Comparison of ENCODE assay signal across 8 cellular contexts in the genomic region with DNA sequence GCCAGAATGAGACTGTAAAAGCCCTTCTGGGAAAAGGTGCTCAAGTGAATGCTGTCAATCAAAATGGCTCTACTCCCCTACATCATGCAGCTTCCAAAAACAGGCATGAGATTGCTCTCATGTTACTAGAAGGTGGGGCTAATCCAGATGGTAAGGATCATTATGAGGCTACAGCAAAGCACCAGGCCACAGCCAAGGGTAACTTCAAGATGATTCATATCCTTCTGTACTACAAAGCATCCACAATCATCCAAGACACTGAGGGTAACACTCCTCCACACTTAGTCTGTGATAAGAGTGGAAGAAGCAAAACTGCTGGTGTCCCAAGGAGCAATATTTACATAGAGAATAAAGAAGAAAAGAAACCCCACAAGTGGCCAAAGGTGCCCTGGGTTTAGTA. TPM values are rescaled to one million over a fixed set of nuclear protein-coding genes. Genes with fewer than 3 reads are reported as not detected.
A peak's percentile ranks its signal among the peaks of the same experiment; 100 is the strongest.
DNase-seq lines count a peak whose midpoint lies in the region; ATAC-seq and TF ChIP-seq lines count a peak whose summit lies in the region.
"Had no signal": no experiment of that assay in that cellular context is flagged by ENCODE, and none has a peak within 500 bp of the region (broad histone marks: within the 10 kb centered on the region; RNA-seq: fewer than 3 reads in every experiment).

No MANE protein-coding gene starts in this region.

- ATAC-seq in natural killer cell treated with Interleukin-12 subunit alpha and Interleukin-12 subunit beta and Interleukin-15 and Interleukin-18, amount 100 ng/mL, for 72 hours = peak; percentile 83 to 95
- ATAC-seq in sciatic nerve = no peak

- TF ChIP-seq CTCF in GM10248 (IDR thresholded peaks at IDR 0.05; ENCODE audit: control extremely low read depth, extremely low read depth, low read depth, missing control alignments) = no peak

- H3K27me3 Mint-ChIP-seq in natural killer cell treated with Interleukin-12 subunit alpha and Interleukin-12 subunit beta and Interleukin-15 and Interleukin-18, amount 100 ng/mL, for 72 hours = no peaks in the 10 kb centered on the region

- H3K4me3 Mint-ChIP-seq in natural killer cell treated with Interleukin-12 subunit alpha and Interleukin-12 subunit beta and Interleukin-15 and Interleukin-18, amount 100 ng/mL, for 72 hours = no peak overlapping the region

- intact Hi-C loops in sciatic nerve (cut with DNase I) = no loop called here

- H3K4me1 Mint-ChIP-seq in natural killer cell treated with Interleukin-12 subunit alpha and Interleukin-12 subunit beta and Interleukin-15 and Interleukin-18, amount 100 ng/mL, for 72 hours (ENCODE audit: low read depth in 2 of 2) = peaks cover 64 to 78% of the 10 kb centered on the region in 2 donors

- CTCF ChIA-PET in GM10248 (lab: Yijun Ruan, JAX) = interaction anchor here (1.5 to 11.1 kb wide), 4 partner anchors 10 to 123 kb away, joined by 3 to 191 read pairs (median 12); partner anchors contain the start of genes ADNP and BCAS4

- H3K36me3 Mint-ChIP-seq in natural killer cell treated with Interleukin-12 subunit alpha and Interleukin-12 subunit beta and Interleukin-15 and Interleukin-18, amount 100 ng/mL, for 72 hours = no peaks in the 10 kb centered on the region

- POLR2A ChIA-PET in GM10248 (lab: Yijun Ruan, JAX) = no interaction called here

- H3K27ac Mint-ChIP-seq in natural killer cell treated with Interleukin-12 subunit alpha and Interleukin-12 subunit beta and Interleukin-15 and Interleukin-18, amount 100 ng/mL, for 72 hours = peak overlapping the region; percentile 6 to 34

- DNase-seq in GM04504 (ENCODE audit: low read depth) = peak; percentile 48
- peak; percentile 80 for DNase-seq in LHCN-M2 (ENCODE audit: low read depth)
- DNase-seq in amniotic stem cell (lab: John Stamatoyannopoulos, UW) = peak; percentile 43
- DNase-seq in natural killer cell treated with Interleukin-12 subunit alpha and Interleukin-12 subunit beta and Interleukin-15 and Interleukin-18, amount 100 ng/mL, for 72 hours (ENCODE audit: low spot score) = no peak
- DNase-seq in sciatic nerve (ENCODE audit: low spot score) = no peak
- DNase-seq in middle frontal gyrus (ENCODE audit: extremely low spot score, low spot score) = no peak
- DNase-seq in GM10248 (ENCODE audit: extremely low spot score) = no peak
- DNase-seq: NCI-H748 treated with DMSO at 0.1 percent for 48 hours had no signal

- H3K9me3 Mint-ChIP-seq in natural killer cell treated with Interleukin-12 subunit alpha and Interleukin-12 subunit beta and Interleukin-15 and Interleukin-18, amount 100 ng/mL, for 72 hours = no peaks in the 10 kb centered on the region

RNA-seq across cellular contexts. Expression of gene ADNP, which starts 17.3 kb away (rescaled TPM):
- 18.6 and 25.5 TPM in 2 replicates for total RNA-seq in LHCN-M2 (2014; rRNA removed)
- 23.0 TPM for polyA plus RNA-seq in LHCN-M2 (2012)
- 10 to 100 TPM; 55.0 to 81.8 TPM for total RNA-seq in natural killer cell treated with Interleukin-12 subunit alpha and Interleukin-12 subunit beta and Interleukin-15 and Interleukin-18, amount 100 ng/mL, for 72 hours
- total RNA-seq in sciatic nerve = 57.6 TPM

RNA-seq across cellular contexts. Expression of gene DPM1, which starts 44.4 kb away (rescaled TPM):
- 83.2 and 122 TPM in 2 replicates for total RNA-seq in LHCN-M2 (2014; rRNA removed)
- 36.8 TPM for polyA plus RNA-seq in LHCN-M2 (2012)
- total RNA-seq in natural killer cell treated with Interleukin-12 subunit alpha and Interleukin-12 subunit beta and Interleukin-15 and Interleukin-18, amount 100 ng/mL, for 72 hours = 10 to 100 TPM; 42.0 to 49.5 TPM
- total RNA-seq in sciatic nerve = 32.9 TPM

RNA-seq across cellular contexts. Expression of gene MOCS3, which starts 44.6 kb away (rescaled TPM):
- total RNA-seq in LHCN-M2 (2014; rRNA removed) (9.1 and 9.6 TPM in 2 replicates), sciatic nerve (3.1 TPM)
- polyA plus RNA-seq in LHCN-M2 (2012) = 3.0 TPM
- 1 to 10 TPM; 5.7 to 5.9 TPM for total RNA-seq in natural killer cell treated with Interleukin-12 subunit alpha and Interleukin-12 subunit beta and Interleukin-15 and Interleukin-18, amount 100 ng/mL, for 72 hours

Comparison
In these comparisons a context has a peak if more than half of its experiments do, and no peak if none do; other contexts are left out.
1. DNase-seq: peak in GM04504 (single experiment), LHCN-M2 (single experiment) and amniotic stem cell (single experiment); none in natural killer cell treated with Interleukin-12 subunit alpha and Interleukin-12 subunit beta and Interleukin-15 and Interleukin-18, amount 100 ng/mL, for 72 hours (single experiment), sciatic nerve (single experiment), middle frontal gyrus (single experiment) and GM10248 (single experiment).